ENCODE assay signal across 11 cellular contexts in the genomic region with DNA sequence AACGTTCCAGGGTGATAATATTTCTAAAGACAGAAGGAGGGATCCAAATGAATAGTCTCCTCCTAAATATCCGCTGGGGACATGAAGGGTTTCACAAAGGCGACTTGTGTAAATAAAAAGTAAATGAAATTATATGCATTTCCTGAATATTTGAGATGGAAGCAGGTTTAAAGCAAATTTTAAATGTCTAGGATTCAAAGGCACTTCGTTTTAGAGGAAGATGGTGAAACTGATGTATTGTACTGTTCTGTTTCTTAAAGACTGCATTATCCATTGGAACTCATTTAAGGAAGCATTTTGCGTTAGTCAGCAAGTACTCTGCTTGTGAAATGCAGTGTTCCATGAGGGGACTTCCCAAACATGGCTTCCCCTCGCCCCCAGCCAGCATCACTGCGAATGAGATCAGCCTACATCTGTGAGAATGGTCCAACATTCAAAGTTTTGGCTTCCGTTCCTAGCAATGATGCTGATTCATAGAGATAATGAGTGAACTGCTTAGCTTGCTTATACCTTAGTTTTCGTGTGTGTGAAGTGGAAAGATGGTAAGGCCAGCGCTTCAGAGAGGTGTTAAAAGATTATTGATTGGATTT. TPM values are rescaled to one million over a fixed set of nuclear protein-coding genes. Genes with fewer than 3 reads are reported as not detected.
DNase-seq lines count a peak whose midpoint lies in the region; ATAC-seq and TF ChIP-seq lines count a peak whose summit lies in the region.
"Had no signal": no experiment of that assay in that cellular context is flagged by ENCODE, and none has a peak within 500 bp of the region (broad histone marks: within the 10 kb centered on the region; RNA-seq: fewer than 3 reads in every experiment).

No MANE protein-coding gene starts in this region.

- H3K4me3 Mint-ChIP-seq in activated naive CD4-positive, alpha-beta T cell treated with anti-CD3 and anti-CD28 coated beads, Interleukin-2, amount 50 U/mL, for 24 hours = peak overlapping the region; percentile 70
- peak overlapping the region; percentile 88 to 97 (median 92) for H3K4me3 Mint-ChIP-seq in IgD-negative memory B cell
- peak overlapping the region; percentile 85 for H3K4me3 Mint-ChIP-seq in stimulated activated effector memory CD8-positive, alpha-beta T cell treated with anti-CD3 and anti-CD28 coated beads, Interleukin-12 subunit alpha, Interleukin-12 subunit beta, amount 100 ng/mL, for 72 hours

- ATAC-seq in stimulated activated effector memory CD8-positive, alpha-beta T cell treated with anti-CD3 and anti-CD28 coated beads, Interleukin-12 subunit alpha, Interleukin-12 subunit beta, amount 100 ng/mL, for 72 hours = no peak
- ATAC-seq in HG03354 (IDR thresholded peaks at IDR 0.05; ENCODE audit: poor library complexity, severe bottlenecking, unreplicated experiment) = no peak
- ATAC-seq: HCT116 had no signal

- no peak overlapping the region for H3K27ac Mint-ChIP-seq in activated naive CD4-positive, alpha-beta T cell treated with anti-CD3 and anti-CD28 coated beads, Interleukin-2, amount 50 U/mL, for 24 hours
- H3K27ac Mint-ChIP-seq in IgD-negative memory B cell = peak overlapping the region; percentile 22 to 80 (median 78)
- H3K27ac Mint-ChIP-seq in stimulated activated effector memory CD8-positive, alpha-beta T cell treated with anti-CD3 and anti-CD28 coated beads, Interleukin-12 subunit alpha, Interleukin-12 subunit beta, amount 100 ng/mL, for 72 hours = no peak overlapping the region
- H3K27ac Mint-ChIP-seq: T-helper 1 cell treated with Interleukin-12 subunit alpha and Interleukin-12 subunit beta and Interleukin-4 antibody, amounts not matched to agents 30 μg/mL and 1 μg/mL, for 36 hours had no signal

- no peak for TF ChIP-seq CTCF in tibial artery (IDR thresholded peaks at IDR 0.05)

- no peaks in the 10 kb centered on the region for H3K9me3 ChIP-seq in tibial artery

- H3K4me1 ChIP-seq in tibial artery = peaks cover 0 to 15% (median 9%) of the 10 kb centered on the region in 4 donors

- H3K36me3 ChIP-seq in tibial artery = no peaks in the 10 kb centered on the region

- H3K9me3 Mint-ChIP-seq in activated naive CD4-positive, alpha-beta T cell treated with anti-CD3 and anti-CD28 coated beads, Interleukin-2, amount 50 U/mL, for 24 hours = peaks cover 9% of the 10 kb centered on the region
- no peaks in the 10 kb centered on the region for H3K9me3 Mint-ChIP-seq in IgD-negative memory B cell
- peaks cover 2% of the 10 kb centered on the region for H3K9me3 Mint-ChIP-seq in stimulated activated effector memory CD8-positive, alpha-beta T cell treated with anti-CD3 and anti-CD28 coated beads, Interleukin-12 subunit alpha, Interleukin-12 subunit beta, amount 100 ng/mL, for 72 hours
- H3K9me3 Mint-ChIP-seq: T-helper 1 cell treated with Interleukin-12 subunit alpha and Interleukin-12 subunit beta and Interleukin-4 antibody, amounts not matched to agents 30 μg/mL and 1 μg/mL, for 36 hours had no signal

- H3K4me1 Mint-ChIP-seq in activated naive CD4-positive, alpha-beta T cell treated with anti-CD3 and anti-CD28 coated beads, Interleukin-2, amount 50 U/mL, for 24 hours = peaks cover 6% of the 10 kb centered on the region
- peaks cover 13 to 21% (median 19%) of the 10 kb centered on the region in 3 donors for H3K4me1 Mint-ChIP-seq in IgD-negative memory B cell
- peaks cover 10% of the 10 kb centered on the region for H3K4me1 Mint-ChIP-seq in stimulated activated effector memory CD8-positive, alpha-beta T cell treated with anti-CD3 and anti-CD28 coated beads, Interleukin-12 subunit alpha, Interleukin-12 subunit beta, amount 100 ng/mL, for 72 hours

- peaks cover 3% of the 10 kb centered on the region for H3K36me3 Mint-ChIP-seq in activated naive CD4-positive, alpha-beta T cell treated with anti-CD3 and anti-CD28 coated beads, Interleukin-2, amount 50 U/mL, for 24 hours
- no peaks in the 10 kb centered on the region for H3K36me3 Mint-ChIP-seq in IgD-negative memory B cell
- peaks cover 5% of the 10 kb centered on the region for H3K36me3 Mint-ChIP-seq in stimulated activated effector memory CD8-positive, alpha-beta T cell treated with anti-CD3 and anti-CD28 coated beads, Interleukin-12 subunit alpha, Interleukin-12 subunit beta, amount 100 ng/mL, for 72 hours

- H3K4me3 ChIP-seq in tibial artery = no peak overlapping the region

- H3K27me3 Mint-ChIP-seq in activated naive CD4-positive, alpha-beta T cell treated with anti-CD3 and anti-CD28 coated beads, Interleukin-2, amount 50 U/mL, for 24 hours = peaks cover 28% of the 10 kb centered on the region
- peaks cover 2% of the 10 kb centered on the region for H3K27me3 Mint-ChIP-seq in IgD-negative memory B cell

- intact Hi-C loops in tibial artery (cut with DNase I; ENCODE audit: low total_unique reads) = no loop called here

- DNase-seq in activated naive CD4-positive, alpha-beta T cell treated with anti-CD3 and anti-CD28 coated beads, Interleukin-2, amount 50 U/mL, for 16 hours = no peak
- DNase-seq in globus pallidus (ENCODE audit: low spot score) (peak; percentile 6), tibial artery (no peak), HUDEP-2 (lab: John Stamatoyannopoulos, UW; ENCODE audit: unreplicated experiment in 76 of 76) (no peak)
- DNase-seq in stimulated activated effector memory CD8-positive, alpha-beta T cell treated with anti-CD3 and anti-CD28 coated beads, Interleukin-12 subunit alpha, Interleukin-12 subunit beta, amount 100 ng/mL, for 72 hours (ENCODE audit: low spot score in 2 of 2) = no peak
- DNase-seq: aorta had no signal

- peaks cover 0 to 30% of the 10 kb centered on the region in 2 donors for H3K27me3 ChIP-seq in tibial artery

- H3K27ac ChIP-seq in tibial artery = no peak overlapping the region

RNA-seq across cellular contexts. Expression of gene RAB39A, which starts 1.5 kb away (rescaled TPM):
- polyA plus RNA-seq in IgD-negative memory B cell = 0.69 TPM

Comparison
In these comparisons a context has a peak if more than half of its experiments do, and no peak if none do; other contexts are left out.
1. H3K27ac Mint-ChIP-seq: peak in IgD-negative memory B cell (3 of 3); none in activated naive CD4-positive, alpha-beta T cell treated with anti-CD3 and anti-CD28 coated beads, Interleukin-2, amount 50 U/mL, for 24 hours (single experiment) and stimulated activated effector memory CD8-positive, alpha-beta T cell treated with anti-CD3 and anti-CD28 coated beads, Interleukin-12 subunit alpha, Interleukin-12 subunit beta, amount 100 ng/mL, for 72 hours (single experiment).
2. Peak in every context shown above with its lines, with median percentiles within 50 percentile points of each other: H3K4me3 Mint-ChIP-seq.